In the genomic region with DNA sequence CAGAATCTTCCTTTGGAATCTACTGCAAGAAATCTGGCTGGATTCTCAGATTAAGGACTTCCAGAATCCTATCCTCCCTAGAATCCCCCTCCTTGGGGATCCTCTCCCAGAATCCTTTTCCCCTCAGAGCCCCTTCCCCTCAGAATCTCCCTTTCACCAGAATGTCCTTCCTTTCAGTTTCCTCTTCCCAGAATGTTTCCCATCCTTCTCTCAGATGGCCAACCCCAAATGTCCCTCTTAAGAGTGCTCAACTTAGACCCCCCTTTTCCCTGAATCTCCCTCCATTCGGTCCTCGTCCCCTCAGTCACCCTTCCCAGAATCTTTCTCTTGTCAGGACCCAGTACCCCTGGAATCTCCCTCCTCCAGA, we compare ENCODE assay signal across 8 cellular contexts. TPM values are rescaled to one million over a fixed set of nuclear protein-coding genes. Genes with fewer than 3 reads are reported as not detected.
A peak's percentile ranks its signal among the peaks of the same experiment; 100 is the strongest.
DNase-seq lines count a peak whose midpoint lies in the region; TF ChIP-seq lines count a peak whose summit lies in the region.

No MANE protein-coding gene starts in this region.

- no peaks in the 10 kb centered on the region for H3K9me3 ChIP-seq in effector memory CD4-positive, alpha-beta T cell (ENCODE audit: control insufficient read depth, low read length)

- H3K4me3 ChIP-seq in NB4 (ENCODE audit: low read depth, low read length): peak overlapping the region; percentile 78
- peak overlapping the region; percentile 51 for H3K4me3 ChIP-seq in effector memory CD4-positive, alpha-beta T cell (ENCODE audit: insufficient read depth, low read depth, low read length, poor library complexity, severe bottlenecking)

- peaks cover 32% of the 10 kb centered on the region for H3K4me1 Mint-ChIP-seq in neural crest cell

- H3K27ac ChIP-seq in C4-2B: peak overlapping the region; percentile 95
- peak overlapping the region; percentile 94 for H3K27ac ChIP-seq in effector memory CD4-positive, alpha-beta T cell (ENCODE audit: insufficient read depth, low read length, poor library complexity, severe bottlenecking)

- H3K27me3 Mint-ChIP-seq in neural crest cell (ENCODE audit: low read depth): peaks cover 10% of the 10 kb centered on the region

- peak overlapping the region; percentile 97 for H3K27ac Mint-ChIP-seq in neural crest cell (ENCODE audit: unreplicated experiment)

- H3K36me3 Mint-ChIP-seq in neural crest cell (ENCODE audit: low read depth): peaks cover 15% of the 10 kb centered on the region

- TF ChIP-seq POLR2A in NB4 (IDR thresholded peaks at IDR 0.05; ENCODE audit: extremely low read depth, insufficient read length): no peak

- peaks cover 27% of the 10 kb centered on the region for H3K36me3 ChIP-seq in effector memory CD4-positive, alpha-beta T cell (ENCODE audit: control insufficient read depth, insufficient read depth, low read length)

- TF ChIP-seq CTCF in C4-2B (conservative IDR thresholded peaks at IDR 0.05): no peak
- TF ChIP-seq CTCF in NB4 (IDR thresholded peaks at IDR 0.05; ENCODE audit: low read depth, low read length): no peak
- no peak for TF ChIP-seq CTCF in neural crest cell (conservative IDR thresholded peaks at IDR 0.05)
- TF ChIP-seq CTCF in GM20000 (IDR thresholded peaks at IDR 0.05; ENCODE audit: extremely low read depth, missing control alignments): no peak

- no peak for DNase-seq in NB4 (ENCODE audit: low read depth)
- no peak for DNase-seq in effector memory CD4-positive, alpha-beta T cell
- no peak for DNase-seq in neural crest cell (ENCODE audit: low read depth, low spot score)
- no peak for DNase-seq in DMS53 treated with DMSO at 0.1 percent for 48 hours (lab: John Stamatoyannopoulos, UW; ENCODE audit: unreplicated experiment)
- DNase-seq in inferior parietal cortex (ENCODE audit: extremely low spot score): no peak
- no peak for DNase-seq in NOMO-1 treated with dmso at 0.1 percent for 144 hours (lab: John Stamatoyannopoulos, UW; ENCODE audit: unreplicated experiment)
- DNase-seq in GM20000 (ENCODE audit: low spot score): no peak

- H3K4me1 ChIP-seq in effector memory CD4-positive, alpha-beta T cell (ENCODE audit: control insufficient read depth, insufficient read depth, low read length, poor library complexity, severe bottlenecking): peaks cover 20% of the 10 kb centered on the region

- H3K4me3 Mint-ChIP-seq in neural crest cell: peak overlapping the region; percentile 100

- H3K27me3 ChIP-seq in effector memory CD4-positive, alpha-beta T cell (replicated peaks; ENCODE audit: control insufficient read depth, insufficient read depth, low read length, poor library complexity, severe bottlenecking): no peaks in the 10 kb centered on the region

- H3K9me3 Mint-ChIP-seq in neural crest cell: no peaks in the 10 kb centered on the region

RNA-seq across cellular contexts. Expression of a gene that starts 0.6 kb away (rescaled TPM):
- total RNA-seq in neural crest cell: 2,020 and 2,116 TPM in 2 replicates

RNA-seq across cellular contexts. Expression of a gene that starts 9.0 kb away (rescaled TPM):
- total RNA-seq in neural crest cell: 129 and 140 TPM in 2 replicates

RNA-seq across cellular contexts. Expression of a gene that starts 23.9 kb away (rescaled TPM):
- total RNA-seq in neural crest cell: 120 and 135 TPM in 2 replicates

RNA-seq across cellular contexts. Expression of a gene that starts 29.7 kb away (rescaled TPM):
- total RNA-seq in neural crest cell: 4.0 TPM in 2 replicates

RNA-seq across cellular contexts. Expression of a gene that starts 44.3 kb away (rescaled TPM):
- total RNA-seq in neural crest cell: 118 and 121 TPM in 2 replicates
